In genomic region chr4:104763554-104764210, GRCh38 we compare ENCODE assay signal across 23 cellular contexts.
A peak's percentile ranks its signal among the peaks of the same experiment; 100 is the strongest.
DNase-seq lines count a peak whose midpoint lies in the region; ATAC-seq and TF ChIP-seq lines count a peak whose summit lies in the region.
"Had no signal": no experiment of that assay in that cellular context is flagged by ENCODE, and none has a peak within 500 bp of the region (broad histone marks: within the 10 kb centered on the region; RNA-seq: fewer than 3 reads in every experiment).

No MANE protein-coding gene starts in this region.

- H3K27ac Mint-ChIP-seq in glutamatergic neuron (ENCODE audit: unreplicated experiment), result peak overlapping the region; percentile 24
- H3K27ac Mint-ChIP-seq: IgD-negative memory B cell had no signal

- H3K27ac ChIP-seq in heart right ventricle, result peak overlapping the region in 6 of 10 donors; percentile 0 to 45 (median 34)
- H3K27ac ChIP-seq: BLaER1, GM23248, KMS-11 had no signal

- no peak overlapping the region for H3K4me3 ChIP-seq in heart right ventricle
- H3K4me3 ChIP-seq: BLaER1, GM23248 had no signal

- intact Hi-C loops in heart right ventricle (cut with DNase I) (no loop called here), Right ventricle myocardium inferior (cut with DNase I) (no loop called here)

- no peaks in the 10 kb centered on the region for H3K36me3 ChIP-seq in heart right ventricle
- H3K36me3 ChIP-seq: BLaER1 had no signal

- peaks cover 0 to 18% (median 9%) of the 10 kb centered on the region in 9 donors for H3K4me1 ChIP-seq in heart right ventricle

- H3K4me1 Mint-ChIP-seq in glutamatergic neuron (ENCODE audit: low read depth, unreplicated experiment), result peaks cover 20% of the 10 kb centered on the region
- H3K4me1 Mint-ChIP-seq: CD4-positive, CD25-positive, alpha-beta regulatory T cell had no signal

- H3K27me3 ChIP-seq in heart right ventricle, result no peaks in the 10 kb centered on the region
- H3K27me3 ChIP-seq: BLaER1 had no signal

- peak overlapping the region; percentile 5 for H3K4me3 Mint-ChIP-seq in glutamatergic neuron (ENCODE audit: unreplicated experiment)
- H3K4me3 Mint-ChIP-seq: CD4-positive, CD25-positive, alpha-beta regulatory T cell; IgD-negative memory B cell had no signal

- 6 to 14% methylated on average over 5 of the region's 5 CpGs for WGBS in heart right ventricle, 2 donors

- H3K27me3 Mint-ChIP-seq in glutamatergic neuron (ENCODE audit: unreplicated experiment), result no peaks in the 10 kb centered on the region
- H3K27me3 Mint-ChIP-seq: CD4-positive, CD25-positive, alpha-beta regulatory T cell had no signal

- no peak for TF ChIP-seq CTCF in heart right ventricle (IDR thresholded peaks at IDR 0.05)
- no peak for TF ChIP-seq CTCF in glutamatergic neuron (IDR thresholded peaks at IDR 0.05; ENCODE audit: partially characterized antibody, unreplicated experiment)

- ATAC-seq in heart right ventricle (peak in 5 of 8 donors; percentile 23 to 65 (median 53)), Right ventricle myocardium inferior (no peak)
- ATAC-seq: Panc1 had no signal

- no peaks in the 10 kb centered on the region for H3K9me3 ChIP-seq in heart right ventricle
- H3K9me3 ChIP-seq: BLaER1, SK-N-SH had no signal

- DNase-seq in heart right ventricle, result no peak
- DNase-seq in Right ventricle myocardium inferior (ENCODE audit: missing footprints), result no peak
- DNase-seq in NCI-H446 (lab: John Stamatoyannopoulos, UW), result peak; percentile 25 to 62
- peak; percentile 25 for DNase-seq in glutamatergic neuron
- peak; percentile 11 for DNase-seq in pons (ENCODE audit: low spot score)
- no peak for DNase-seq in iPS-NIHi7 (ENCODE audit: extremely low spot score)
- DNase-seq in COLO668 (lab: John Stamatoyannopoulos, UW; ENCODE audit: unreplicated experiment), result no peak
- DNase-seq: CD4-positive, CD25-positive, alpha-beta regulatory T cell; GM23248; H7; MM.1S; NCI-H1436 treated with DMSO at 0.1 percent for 48 hours; NCI-H187 treated with DMSO at 0.1 percent for 48 hours; NCI-H2171 treated with DMSO at 0.1 percent for 48 hours; NCI-H345; NCI-H524 treated with DMSO at 0.1 percent for 48 hours; NCI-H774; SK-N-SH; SW 1271 had no signal

- no peaks in the 10 kb centered on the region for H3K9me3 Mint-ChIP-seq in glutamatergic neuron (ENCODE audit: unreplicated experiment)

- no peaks in the 10 kb centered on the region for H3K36me3 Mint-ChIP-seq in glutamatergic neuron (ENCODE audit: unreplicated experiment)
- H3K36me3 Mint-ChIP-seq: CD4-positive, CD25-positive, alpha-beta regulatory T cell; IgD-negative memory B cell had no signal

Comparison
In these comparisons a context has a peak if more than half of its experiments do, and no peak if none do; other contexts are left out.
1. DNase-seq: peak in NCI-H446 (2 of 2), glutamatergic neuron (single experiment) and pons (single experiment); none in heart right ventricle (0 of 2), Right ventricle myocardium inferior (single experiment), iPS-NIHi7 (single experiment) and COLO668 (single experiment).